In the genomic region with DNA sequence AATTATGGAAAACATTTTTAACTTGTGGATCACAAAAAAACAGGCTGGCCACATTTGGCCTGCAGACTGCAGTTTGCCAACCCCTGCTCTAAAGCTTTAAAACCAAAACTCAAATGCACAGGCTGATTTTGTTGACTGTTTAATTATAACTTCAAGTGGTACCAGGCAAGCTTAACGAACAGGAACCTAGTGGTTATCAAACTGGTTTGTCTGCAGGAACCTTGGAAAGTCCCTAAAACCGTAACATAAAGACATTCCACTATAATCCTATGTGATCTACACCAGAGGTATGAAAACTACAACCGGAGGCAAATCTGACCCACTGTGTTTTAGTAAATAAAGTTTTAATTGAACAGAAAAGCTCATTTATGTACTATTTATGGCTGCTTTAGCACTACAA, we compare ENCODE assay signal across 10 cellular contexts. TPM values are rescaled to one million over a fixed set of nuclear protein-coding genes. Genes with fewer than 3 reads are reported as not detected.
A peak's percentile ranks its signal among the peaks of the same experiment; 100 is the strongest.
DNase-seq lines count a peak whose midpoint lies in the region; ATAC-seq, FAIRE-seq and TF ChIP-seq lines count a peak whose summit lies in the region.
"Had no signal": no experiment of that assay in that cellular context is flagged by ENCODE, and none has a peak within 500 bp of the region (broad histone marks: within the 10 kb centered on the region; RNA-seq: fewer than 3 reads in every experiment).

No MANE protein-coding gene starts in this region.

- no peak for TF ChIP-seq POLR2A in esophagus squamous epithelium (IDR thresholded peaks at IDR 0.05)

- no peaks in the 10 kb centered on the region for H3K9me3 ChIP-seq in esophagus squamous epithelium

- ATAC-seq in HG02623 (IDR thresholded peaks at IDR 0.05; ENCODE audit: unreplicated experiment), result peak; percentile 68
- peak; percentile 79 to 80 for ATAC-seq in natural killer cell treated with Interleukin-12 subunit alpha and Interleukin-12 subunit beta and Interleukin-15 and Interleukin-18, amount 100 ng/mL, for 72 hours
- ATAC-seq in HG03095 (IDR thresholded peaks at IDR 0.05; ENCODE audit: unreplicated experiment), result no peak

- H3K4me3 Mint-ChIP-seq in natural killer cell treated with Interleukin-12 subunit alpha and Interleukin-12 subunit beta and Interleukin-15 and Interleukin-18, amount 100 ng/mL, for 72 hours, result peak overlapping the region; percentile 83

- no peaks in the 10 kb centered on the region for H3K36me3 Mint-ChIP-seq in natural killer cell treated with Interleukin-12 subunit alpha and Interleukin-12 subunit beta and Interleukin-15 and Interleukin-18, amount 100 ng/mL, for 72 hours

- no peak for TF ChIP-seq CTCF in esophagus squamous epithelium (IDR thresholded peaks at IDR 0.05)

- no peaks in the 10 kb centered on the region for H3K36me3 ChIP-seq in esophagus squamous epithelium

- no peak overlapping the region for H3K4me3 ChIP-seq in esophagus squamous epithelium

- no peaks in the 10 kb centered on the region for H3K27me3 Mint-ChIP-seq in natural killer cell treated with Interleukin-12 subunit alpha and Interleukin-12 subunit beta and Interleukin-15 and Interleukin-18, amount 100 ng/mL, for 72 hours

- H3K27ac ChIP-seq in esophagus squamous epithelium, result peak overlapping the region in 1 of 4 donors; percentile 47
- H3K27ac ChIP-seq: 22Rv1 had no signal

- peak overlapping the region; percentile 80 to 87 for H3K27ac Mint-ChIP-seq in natural killer cell treated with Interleukin-12 subunit alpha and Interleukin-12 subunit beta and Interleukin-15 and Interleukin-18, amount 100 ng/mL, for 72 hours

- FAIRE-seq in RCC 7860 (lab: Jason Lieb, UNC), result peak; percentile 67

- intact Hi-C loops in esophagus squamous epithelium (cut with DNase I), result no loop called here

- H3K4me1 ChIP-seq in esophagus squamous epithelium, result peaks cover 15 to 81% (median 25%) of the 10 kb centered on the region in 3 donors

- no peaks in the 10 kb centered on the region for H3K27me3 ChIP-seq in esophagus squamous epithelium

- H3K9me3 Mint-ChIP-seq in natural killer cell treated with Interleukin-12 subunit alpha and Interleukin-12 subunit beta and Interleukin-15 and Interleukin-18, amount 100 ng/mL, for 72 hours, result no peaks in the 10 kb centered on the region

- DNase-seq in DMS153 (lab: John Stamatoyannopoulos, UW) (peak; percentile 9), DMS153 treated with DMSO at 0.1 percent for 48 hours (lab: John Stamatoyannopoulos, UW; ENCODE audit: unreplicated experiment) (no peak), RCC 7860 (ENCODE audit: low spot score) (peak; percentile 47), esophagus squamous epithelium (lab: John Stamatoyannopoulos, UW) (no peak), kidney glomerular epithelial cell (lab: John Stamatoyannopoulos, UW) (no peak)
- no peak for DNase-seq in natural killer cell treated with Interleukin-12 subunit alpha and Interleukin-12 subunit beta and Interleukin-15 and Interleukin-18, amount 100 ng/mL, for 72 hours (ENCODE audit: low spot score)
- DNase-seq: NCI-H1930 had no signal

- 10 to 30% methylated on average over 3 of the region's 3 CpGs for WGBS in esophagus squamous epithelium, 2 donors

- peaks cover 47 to 51% of the 10 kb centered on the region in 2 donors for H3K4me1 Mint-ChIP-seq in natural killer cell treated with Interleukin-12 subunit alpha and Interleukin-12 subunit beta and Interleukin-15 and Interleukin-18, amount 100 ng/mL, for 72 hours (ENCODE audit: low read depth in 2 of 2)

RNA-seq across cellular contexts. Expression of a gene that starts 52.4 kb away (rescaled TPM):
- 100 to 1,000 TPM; 119 to 162 TPM for total RNA-seq in natural killer cell treated with Interleukin-12 subunit alpha and Interleukin-12 subunit beta and Interleukin-15 and Interleukin-18, amount 100 ng/mL, for 72 hours
- total RNA-seq in esophagus squamous epithelium, result 10 to 100 TPM; 66.0 to 79.8 (median 72.4) TPM

Comparison
In these comparisons a context has a peak if more than half of its experiments do, and no peak if none do; other contexts are left out.
1. DNase-seq: peak in DMS153 (single experiment) and RCC 7860 (single experiment); none in DMS153 treated with DMSO at 0.1 percent for 48 hours (single experiment), natural killer cell treated with Interleukin-12 subunit alpha and Interleukin-12 subunit beta and Interleukin-15 and Interleukin-18, amount 100 ng/mL, for 72 hours (single experiment), esophagus squamous epithelium (single experiment) and kidney glomerular epithelial cell (single experiment).